ENCODE assay signal across 1 cellular context in the genomic region with DNA sequence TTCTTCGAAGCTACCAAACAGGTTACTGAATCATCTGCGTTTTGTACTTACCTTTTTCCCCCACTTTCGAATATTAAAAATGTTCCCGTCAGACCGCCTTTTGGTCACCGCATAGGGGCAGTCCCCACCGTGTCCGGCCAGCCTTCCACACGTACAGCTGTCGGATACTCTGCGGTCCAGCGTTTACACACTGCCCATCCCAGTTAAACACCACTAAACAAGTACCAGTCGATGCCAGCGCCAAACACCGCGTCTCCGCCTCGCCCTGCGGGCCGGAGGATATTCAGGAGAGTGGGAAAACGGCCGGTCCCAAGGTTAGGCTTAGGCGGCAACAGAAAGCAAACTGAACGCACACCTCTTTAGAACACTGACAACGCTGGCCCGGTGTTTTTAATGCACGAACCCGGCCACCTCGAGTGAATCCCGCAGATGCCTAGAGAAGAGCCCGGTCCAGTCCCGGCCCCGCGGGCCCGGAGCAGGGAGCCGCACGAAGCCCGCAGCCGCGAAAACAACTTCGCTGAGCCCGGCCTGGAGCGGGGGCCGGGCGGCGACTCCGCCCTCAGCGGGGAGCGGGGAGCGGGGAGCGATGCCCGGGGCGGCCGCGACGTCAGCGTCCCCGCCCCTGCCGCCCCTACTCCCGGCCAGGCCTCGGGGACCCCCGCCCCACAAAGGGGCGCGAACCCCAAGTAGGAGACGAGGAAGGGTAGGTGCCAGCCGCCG.
TF ChIP-seq lines count a peak whose summit lies in the region.

No MANE protein-coding gene starts in this region.

TF ChIP-seq in IMR-90, 13 proteins besides CTCF, POLR2A, EP300 and RAD21:
- no peak for TF ChIP-seq CEBPB (IDR thresholded peaks at IDR 0.05; ENCODE audit: low read depth, low read length)
- no peak for TF ChIP-seq MAFK (IDR thresholded peaks at IDR 0.05; ENCODE audit: low read depth, low read length)
- TF ChIP-seq, protein P1, sequence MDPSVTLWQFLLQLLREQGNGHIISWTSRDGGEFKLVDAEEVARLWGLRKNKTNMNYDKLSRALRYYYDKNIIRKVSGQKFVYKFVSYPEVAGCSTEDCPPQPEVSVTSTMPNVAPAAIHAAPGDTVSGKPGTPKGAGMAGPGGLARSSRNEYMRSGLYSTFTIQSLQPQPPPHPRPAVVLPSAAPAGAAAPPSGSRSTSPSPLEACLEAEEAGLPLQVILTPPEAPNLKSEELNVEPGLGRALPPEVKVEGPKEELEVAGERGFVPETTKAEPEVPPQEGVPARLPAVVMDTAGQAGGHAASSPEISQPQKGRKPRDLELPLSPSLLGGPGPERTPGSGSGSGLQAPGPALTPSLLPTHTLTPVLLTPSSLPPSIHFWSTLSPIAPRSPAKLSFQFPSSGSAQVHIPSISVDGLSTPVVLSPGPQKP (IDR thresholded peaks at IDR 0.05; ENCODE audit: borderline replicate concordance, low read depth, low read length) = no peak
- peak; percentile 14; the same call in 1 of the 2 replicates for TF ChIP-seq MXI1 (IDR thresholded peaks at IDR 0.05; ENCODE audit: borderline replicate concordance, low read depth, low read length)
- TF ChIP-seq RFX5 (IDR thresholded peaks at IDR 0.05; ENCODE audit: low read depth, low read length) = no peak
